ENCODE assay signal across 13 cellular contexts in genomic region chr2:48328159-48328816, GRCh38. TPM values are rescaled to one million over a fixed set of nuclear protein-coding genes. Genes with fewer than 3 reads are reported as not detected.
DNase-seq lines count a peak whose midpoint lies in the region; ATAC-seq, FAIRE-seq and TF ChIP-seq lines count a peak whose summit lies in the region.
"Had no signal": no experiment of that assay in that cellular context is flagged by ENCODE, and none has a peak within 500 bp of the region (broad histone marks: within the 10 kb centered on the region; RNA-seq: fewer than 3 reads in every experiment).

No MANE protein-coding gene starts in this region.

- H3K36me3 ChIP-seq in CD8-positive, alpha-beta memory T cell (ENCODE audit: insufficient read depth, low read length), result no peaks in the 10 kb centered on the region
- no peaks in the 10 kb centered on the region for H3K36me3 ChIP-seq in K562 (ENCODE audit: control insufficient read depth, insufficient read depth, low read length)
- H3K36me3 ChIP-seq: stomach had no signal

- FAIRE-seq in K562 (lab: Jason Lieb, UNC), result no peak
- FAIRE-seq: endometrium, H1 had no signal

- ATAC-seq in GM19395 (IDR thresholded peaks at IDR 0.05; ENCODE audit: unreplicated experiment) (peak; percentile 74), HG03108 (IDR thresholded peaks at IDR 0.05; ENCODE audit: unreplicated experiment) (peak; percentile 50), K562 (peak; percentile 53; the same call in 2 of the 3 replicates)

- BruUV-seq in K562 (replicated peaks; lab: Mats Ljungman, UMichigan), result no TSS peak

- TF ChIP-seq EP300 in K562 (IDR thresholded peaks at IDR 0.05; ENCODE audit: low read length), result no peak

- no peak overlapping the region for H3K27ac ChIP-seq in CD8-positive, alpha-beta memory T cell (ENCODE audit: low read depth, low read length)
- H3K27ac ChIP-seq in K562 (ENCODE audit: extremely low read depth, low read depth, low read length), result peak overlapping the region; percentile 3; the same call in 1 of the 3 replicates

- H3K9me1 ChIP-seq in K562 (ENCODE audit: control insufficient read depth, insufficient read depth, low read length), result no peaks in the 10 kb centered on the region

- H3K27me3 Mint-ChIP-seq in CD8-positive, alpha-beta memory T cell, result no peaks in the 10 kb centered on the region

- TF ChIP-seq CTCF in K562 (IDR thresholded peaks at IDR 0.05 in 2 of 3, conservative IDR thresholded peaks at IDR 0.05 in 1 of 3; ENCODE audit: insufficient read depth in 2 of 3, low read depth in 1 of 3, low read length in 3 of 3), result no peak

- peaks cover 68 to 95% (median 88%) of the 10 kb centered on the region in 3 donors for H3K4me1 Mint-ChIP-seq in CD8-positive, alpha-beta memory T cell

- intact Hi-C loops in K562 (cut with micrococcal nuclease), result no loop called here

- H3K9me3 Mint-ChIP-seq in CD8-positive, alpha-beta memory T cell, result no peaks in the 10 kb centered on the region

- peaks cover 100% of the 10 kb centered on the region for H3K79me2 ChIP-seq in K562 (ENCODE audit: control insufficient read depth, insufficient read depth, low read length)

- in situ Hi-C loops in K562 (cut with MboI), result no loop called here

- H3K27me3 ChIP-seq in CD8-positive, alpha-beta memory T cell (ENCODE audit: insufficient read depth, low read length, poor library complexity, severe bottlenecking), result no peaks in the 10 kb centered on the region
- no peaks in the 10 kb centered on the region for H3K27me3 ChIP-seq in K562 (ENCODE audit: control insufficient read depth in 2 of 2, insufficient read depth in 2 of 2, low read length in 2 of 2)
- H3K27me3 ChIP-seq: stomach had no signal

- H3K9ac ChIP-seq in K562 (ENCODE audit: insufficient read depth in 1 of 2, low read depth in 2 of 2, low read length in 2 of 2), result no peak overlapping the region

- peaks cover 69% of the 10 kb centered on the region for H3K4me1 ChIP-seq in CD8-positive, alpha-beta memory T cell (ENCODE audit: insufficient read depth, low read length)
- H3K4me1 ChIP-seq in K562 (replicated peaks in 1 of 2; ENCODE audit: control insufficient read depth in 2 of 2, insufficient read depth in 2 of 2, low read length in 2 of 2), result no peaks in the 10 kb centered on the region; a peak in 1 of 5 replicates

- TF ChIP-seq RAD21 in K562 (CRISPR knock-in tag; conservative IDR thresholded peaks at IDR 0.05 in 1 of 2, IDR thresholded peaks at IDR 0.05 in 1 of 2), result no peak

- no peak for TF ChIP-seq POLR2A in K562 (conservative IDR thresholded peaks at IDR 0.05)

- H3K36me3 Mint-ChIP-seq in CD8-positive, alpha-beta memory T cell, result peaks cover 2 to 4% (median 3%) of the 10 kb centered on the region in 3 donors

- CTCF ChIA-PET in CD8-positive, alpha-beta memory T cell (lab: Charles Lee), result no interaction called here
- CTCF ChIA-PET in K562 (lab: Yijun Ruan, JAX; ENCODE audit: low intra/inter-chr PET ratio), result no interaction called here

- H3K9me3 ChIP-seq in CD8-positive, alpha-beta memory T cell (ENCODE audit: low read length), result no peaks in the 10 kb centered on the region
- no peaks in the 10 kb centered on the region for H3K9me3 ChIP-seq in K562 (replicated peaks; ENCODE audit: control insufficient read depth, insufficient read depth, low read depth, low read length)
- H3K9me3 ChIP-seq: stomach had no signal

- H3K4me3 Mint-ChIP-seq in CD8-positive, alpha-beta memory T cell, result peak overlapping the region in 4 of 7 donors; percentile 2 to 35 (median 11)

- no peaks in the 10 kb centered on the region; the same call in 1 of the 2 replicates for H4K20me1 ChIP-seq in K562 (replicated peaks; ENCODE audit: control insufficient read depth, insufficient read depth, low read length)

- H3K4me3 ChIP-seq in CD8-positive, alpha-beta memory T cell (ENCODE audit: low read length), result no peak overlapping the region
- no peak overlapping the region for H3K4me3 ChIP-seq in K562
- H3K4me3 ChIP-seq: stomach had no signal

- 51% methylated on average over 3 of the region's 3 CpGs for WGBS in K562 (ENCODE audit: insufficient coverage, low coverage, missing lambda C conversion rate)

- H3K27ac Mint-ChIP-seq in CD8-positive, alpha-beta memory T cell, result peak overlapping the region in 3 of 8 donors; percentile 24 to 28 (median 26)

- H3K4me2 ChIP-seq in K562 (ENCODE audit: insufficient read depth, low read length), result no peak overlapping the region

- H2AFZ ChIP-seq in K562 (ENCODE audit: low read depth, low read length), result no peak overlapping the region

- DNase-seq in CD8-positive, alpha-beta memory T cell, result no peak
- DNase-seq in K562 (ENCODE audit: extremely low read depth in 1 of 4, low spot score in 3 of 4), result no peak
- no peak for DNase-seq in RPMI8226
- DNase-seq in NCI-H1105 (lab: John Stamatoyannopoulos, UW), result no peak
- no peak for DNase-seq in retina
- no peak for DNase-seq in NOMO-1 (lab: John Stamatoyannopoulos, UW; ENCODE audit: unreplicated experiment in 2 of 2)
- DNase-seq: kidney glomerular epithelial cell, SHP77 treated with DMSO at 0.1 percent for 48 hours, stomach had no signal

- POLR2A ChIA-PET in CD8-positive, alpha-beta memory T cell (lab: Charles Lee), result no interaction called here
- POLR2A ChIA-PET in K562 (lab: Yijun Ruan, JAX), result no interaction called here

TF ChIP-seq in K562, 482 proteins besides CTCF, POLR2A, EP300 and RAD21 (continues in another document):
- TF ChIP-seq SNRNP70 (optimal IDR thresholded peaks at IDR 0.05; ENCODE audit: low read depth, low read length) (no peak), MCM2 (IDR thresholded peaks at IDR 0.05; ENCODE audit: low read depth) (no peak), SRSF3 (IDR thresholded peaks at IDR 0.05; ENCODE audit: insufficient read depth, low read length) (no peak), THAP7 (CRISPR knock-in tag; IDR thresholded peaks at IDR 0.05) (no peak), BHLHE40 (IDR thresholded peaks at IDR 0.05; ENCODE audit: low read length) (no peak), HOMEZ (CRISPR knock-in tag; IDR thresholded peaks at IDR 0.05) (no peak), NCOA1 (IDR thresholded peaks at IDR 0.05; ENCODE audit: low read depth) (no peak)

RNA-seq across cellular contexts. Expression of gene FOXN2, which starts 13.8 kb away (rescaled TPM):
- 10 to 100 TPM; 56.7 TPM for total RNA-seq in CD8-positive, alpha-beta memory T cell
- 41.6 TPM for polyA plus RNA-seq in CD8-positive, alpha-beta memory T cell
- 41.6 and 60.4 TPM in 2 replicates for total RNA-seq in K562 (2011; cell fraction: chromatin; rRNA removed; ENCODE audit: low replicate concordance)
- 13.7 and 17.9 TPM in 2 replicates for total RNA-seq in K562 (2011; cell fraction: nucleolus; rRNA removed)
- total RNA-seq in K562 (2011; cell fraction: nucleoplasm; rRNA removed), result 21.9 and 34.4 TPM in 2 replicates
- total RNA-seq in K562 (2014; rRNA removed), result 24.4 and 25.7 TPM in 2 replicates
- 36.1 and 41.0 TPM in 2 replicates for total RNA-seq in K562 (2014; rRNA removed; fragmentation: Illumina TruSeq; extraction: Trizol)
- 26.4 and 31.1 TPM in 2 replicates for total RNA-seq in K562 (2015; rRNA removed; fragmentation: Illumina TruSeq; extraction: Trizol)
- 26.7 and 30.1 TPM in 2 replicates for total RNA-seq in K562 (2021)
- 23.0 and 25.9 TPM in 2 replicates for polyA plus RNA-seq in K562 (2011; rRNA removed)
- polyA plus RNA-seq in K562 (2011; cell fraction: cytosol; rRNA removed), result 5.2 and 10.6 TPM in 2 replicates
- 13.7 and 18.9 TPM in 2 replicates for polyA plus RNA-seq in K562 (2011; cell fraction: nucleus; rRNA removed)
- polyA plus RNA-seq in K562 (2012), result 8.5 and 10.5 TPM in 2 replicates
- polyA plus RNA-seq in K562 (2014; fragmentation: Illumina TruSeq; extraction: Trizol), result 19.6 and 24.2 TPM in 2 replicates
- 10 to 100 TPM; 12.4 to 22.8 TPM for polyA plus RNA-seq in K562 (2014; fragmentation: Nextera tagmentation; extraction: Ambion mirVana)
- 10.5 and 11.4 TPM in 2 replicates for polyA plus RNA-seq in K562 (2014; rRNA removed)
- 66.3 and 97.5 TPM in 2 replicates for polyA minus RNA-seq in K562 (2011; rRNA and poly(A)+ RNA removed)
- polyA minus RNA-seq in K562 (2011; cell fraction: cytosol; rRNA and poly(A)+ RNA removed), result 23.6 and 24.8 TPM in 2 replicates
- polyA minus RNA-seq in K562 (2011; cell fraction: nucleus; rRNA and poly(A)+ RNA removed), result 15.6 and 26.7 TPM in 2 replicates
